In the genomic region with DNA sequence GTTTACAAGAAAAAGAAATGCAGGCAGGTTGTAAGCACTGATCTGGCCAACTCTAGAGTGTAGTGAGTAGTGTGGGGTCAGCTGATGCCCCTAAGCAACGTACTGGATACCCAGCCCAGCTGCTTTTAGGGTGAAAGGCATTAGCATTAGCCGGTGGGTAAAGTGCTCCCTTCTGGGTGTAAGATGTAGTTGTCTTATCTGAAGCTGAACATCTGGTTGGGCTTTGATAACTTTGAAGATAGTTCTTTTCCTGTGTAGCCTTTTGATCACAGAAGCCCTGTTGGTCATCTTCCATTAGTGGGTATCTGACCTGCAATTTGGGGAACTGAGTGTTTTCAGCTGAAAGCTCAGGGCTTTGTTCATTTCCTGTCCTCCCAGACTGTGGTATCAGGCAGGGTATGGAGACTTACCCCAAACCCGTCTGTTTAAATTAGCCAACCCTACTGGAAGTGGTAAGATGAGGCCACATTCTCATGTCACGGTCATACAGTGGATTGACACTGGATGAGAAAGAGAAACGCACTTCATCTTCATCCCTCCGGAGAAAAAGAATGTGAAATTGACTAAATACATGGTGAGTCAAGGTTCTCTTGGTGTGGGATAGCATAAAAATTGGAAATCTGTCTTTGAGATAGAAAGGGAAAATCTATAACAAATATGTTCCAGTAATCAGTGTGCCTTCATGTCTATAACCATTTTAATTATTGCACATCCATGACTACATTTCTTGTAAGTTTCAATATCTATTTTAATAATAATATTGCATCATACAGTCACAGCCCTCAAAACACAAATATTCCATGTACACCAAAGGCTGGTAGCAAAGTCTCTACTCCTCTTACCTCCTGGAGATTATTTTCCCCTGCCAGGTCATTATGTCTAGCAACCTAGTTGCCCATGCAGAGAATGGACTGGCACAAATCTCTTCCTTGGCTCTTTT, we compare ENCODE assay signal across 8 cellular contexts. TPM values are rescaled to one million over a fixed set of nuclear protein-coding genes. Genes with fewer than 3 reads are reported as not detected.
A peak's percentile ranks its signal among the peaks of the same experiment; 100 is the strongest.
DNase-seq lines count a peak whose midpoint lies in the region; ATAC-seq and TF ChIP-seq lines count a peak whose summit lies in the region.

No MANE protein-coding gene starts in this region.

- WGBS in adrenal gland, 4 donors, result 66 to 75% (median 72%) methylated on average over 6 of the region's 6 CpGs
- WGBS in thyroid gland, 2 donors, result 82 to 84% methylated on average over 6 of the region's 6 CpGs

- H3K4me3 ChIP-seq in adrenal gland (no peak overlapping the region), thoracic aorta (peak overlapping the region; percentile 23), thyroid gland (replicated peaks in 1 of 3) (no peak overlapping the region)

- H3K27ac ChIP-seq in adrenal gland (peak overlapping the region in 4 of 5 donors; percentile 5 to 64 (median 16)), thoracic aorta (peak overlapping the region in 1 of 2 donors; percentile 30), thyroid gland (no peak overlapping the region)

- in situ Hi-C loops in KBM-7 (cut with MboI; ENCODE audit: low pct_unique_long_range_greater_than_20kb, low sequenced_read_pairs), result no loop called here

- H3K27me3 ChIP-seq in adrenal gland (no peaks in the 10 kb centered on the region), thoracic aorta (replicated peaks; ENCODE audit: insufficient read depth) (no peaks in the 10 kb centered on the region), thyroid gland (no peaks in the 10 kb centered on the region)

- DNase-seq in KBM-7, result peak; percentile 96
- peak in 1 of 7 donors; percentile 17 for DNase-seq in adrenal gland
- no peak for DNase-seq in thoracic aorta (ENCODE audit: low spot score)
- no peak for DNase-seq in cortex of kidney (lab: John Stamatoyannopoulos, UW)
- DNase-seq in thyroid gland, result no peak
- no peak for DNase-seq in epidermal melanocyte (ENCODE audit: insufficient read length, low spot score)

- intact Hi-C loops in adrenal gland (cut with DNase I), result no loop called here
- intact Hi-C loops in thyroid gland (cut with DNase I), result no loop called here

- H3K9me3 ChIP-seq in adrenal gland (replicated peaks in 1 of 3), result no peaks in the 10 kb centered on the region
- H3K9me3 ChIP-seq in thoracic aorta, result no peaks in the 10 kb centered on the region
- no peaks in the 10 kb centered on the region for H3K9me3 ChIP-seq in thyroid gland

- no peaks in the 10 kb centered on the region for H3K4me1 ChIP-seq in adrenal gland (replicated peaks in 1 of 2)
- peaks cover 0 to 3% of the 10 kb centered on the region in 2 donors for H3K4me1 ChIP-seq in thoracic aorta (ENCODE audit: control insufficient read depth in 1 of 2, low read depth in 2 of 2)
- no peaks in the 10 kb centered on the region for H3K4me1 ChIP-seq in thyroid gland

- no peak for TF ChIP-seq POLR2A in adrenal gland (IDR thresholded peaks at IDR 0.05)
- no peak for TF ChIP-seq POLR2A in thyroid gland (IDR thresholded peaks at IDR 0.05)

- H3K36me3 ChIP-seq in adrenal gland (replicated peaks in 1 of 2) (no peaks in the 10 kb centered on the region), thoracic aorta (no peaks in the 10 kb centered on the region), thyroid gland (no peaks in the 10 kb centered on the region)

- ATAC-seq in GM18498 (IDR thresholded peaks at IDR 0.05; ENCODE audit: unreplicated experiment) (peak; percentile 68), GM21529 (IDR thresholded peaks at IDR 0.05; ENCODE audit: unreplicated experiment) (peak; percentile 72), thoracic aorta (ENCODE audit: insufficient number of reproducible peaks, low FRiP score, low read depth) (no peak)

- TF ChIP-seq CTCF in adrenal gland (IDR thresholded peaks at IDR 0.05), result no peak
- TF ChIP-seq CTCF in thoracic aorta (IDR thresholded peaks at IDR 0.05), result no peak
- TF ChIP-seq CTCF in thyroid gland (IDR thresholded peaks at IDR 0.05), result no peak

RNA-seq across cellular contexts. Expression of a gene that starts 8.7 kb away (rescaled TPM):
- total RNA-seq in adrenal gland (1 to 10 TPM in 4 of 8 donors, under 1 TPM in 3, not detected in 1; 0.84 to 3.4 (median 1.2) TPM), thoracic aorta (10 to 100 TPM in 1 of 2 donors, 1 to 10 TPM in 1; 5.8 to 10.2 TPM), thyroid gland (1 to 10 TPM in 3 of 4 donors, under 1 TPM in 1; 0.67 to 2.7 (median 1.4) TPM)
- polyA plus RNA-seq in adrenal gland, result 1 to 10 TPM in 1 of 3 donors, under 1 TPM in 2; 0.56 to 1.1 (median 0.61) TPM

Comparison
In these comparisons a context has a peak if more than half of its experiments do, and no peak if none do; other contexts are left out.
1. H3K27ac ChIP-seq: peak in adrenal gland (4 of 5); none in thyroid gland (0 of 3).